ENCODE assay signal across 26 cellular contexts in genomic region chr12:112887542-112887941, GRCh38.
"Had no signal": no experiment of that assay in that cellular context is flagged by ENCODE, and none has a peak within 500 bp of the region (broad histone marks: within the 10 kb centered on the region; RNA-seq: fewer than 3 reads in every experiment).

No MANE protein-coding gene starts in this region.

- H3K27me3 ChIP-seq: adrenal gland, body of pancreas, neural progenitor cell, tibial nerve had no signal

- H3K4me1 ChIP-seq: body of pancreas, esophagus muscularis mucosa, foreskin keratinocyte, neural progenitor cell, tibial nerve had no signal

- H3K27ac ChIP-seq: adrenal gland, body of pancreas, esophagus muscularis mucosa, foreskin keratinocyte, heart left ventricle, neural progenitor cell, tibial nerve, VCaP had no signal

- ATAC-seq: activated CD4-positive, CD25-positive, alpha-beta regulatory T cell treated with anti-CD3 and anti-CD28 coated beads, Interleukin-2, amount 50 U/mL, for 24 hours; body of pancreas; foreskin keratinocyte; heart left ventricle; natural killer cell; right cardiac atrium had no signal

- DNase-seq: activated CD4-positive, alpha-beta T cell treated with anti-CD3 and anti-CD28 coated beads for 48 hours; activated CD4-positive, alpha-beta T cell treated with anti-CD3 and anti-CD28 coated beads, Interleukin-2, amount 50 U/mL, for 48 hours; activated CD8-positive, alpha-beta memory T cell treated with anti-CD3 and anti-CD28 coated beads for 24 hours; activated effector memory CD4-positive, alpha-beta T cell treated with anti-CD3 and anti-CD28 coated beads, Interleukin-2, amount 50 U/mL, for 16 hours; activated naive CD4-positive, alpha-beta T cell treated with anti-CD3 and anti-CD28 coated beads for 36 hours; activated naive CD8-positive, alpha-beta T cell treated with anti-CD3 and anti-CD28 coated beads for 36 hours; adrenal gland; aorta; dermis blood vessel endothelial cell; effector CD4-positive, alpha-beta T cell; foreskin keratinocyte; heart left ventricle; hypothalamus; immature natural killer cell; kidney; midbrain; natural killer cell; right cardiac atrium; stimulated activated naive CD4-positive, alpha-beta T cell; T-helper 9 cell had no signal

- H3K36me3 ChIP-seq: adrenal gland, esophagus muscularis mucosa, heart left ventricle, neural progenitor cell, tibial nerve had no signal

- H3K9me3 ChIP-seq: adrenal gland, body of pancreas had no signal

- H3K4me3 ChIP-seq: adrenal gland, body of pancreas, esophagus muscularis mucosa, heart left ventricle, neural progenitor cell, tibial nerve had no signal
